ENCODE assay signal across 8 cellular contexts in genomic region chr12:43836455-43836989, GRCh38. TPM values are rescaled to one million over a fixed set of nuclear protein-coding genes. Genes with fewer than 3 reads are reported as not detected.
DNase-seq lines count a peak whose midpoint lies in the region; ATAC-seq and TF ChIP-seq lines count a peak whose summit lies in the region.

No MANE protein-coding gene starts in this region.

- H3K36me3 ChIP-seq in endodermal cell (ENCODE audit: control insufficient read depth, insufficient read depth, low read length) (no peaks in the 10 kb centered on the region), muscle layer of colon (ENCODE audit: insufficient read depth, low read length) (no peaks in the 10 kb centered on the region)

- H3K4me1 Mint-ChIP-seq in activated CD4-positive, alpha-beta T cell treated with anti-CD3 and anti-CD28 coated beads, Interleukin-2, amount 10 ng/mL, durations not matched to agents 7 days and 5 days = peaks cover 32% of the 10 kb centered on the region
- H3K4me1 Mint-ChIP-seq in endodermal cell = peaks cover 3% of the 10 kb centered on the region

- peak overlapping the region; percentile 66 for H3K4me3 Mint-ChIP-seq in activated CD4-positive, alpha-beta T cell treated with anti-CD3 and anti-CD28 coated beads, Interleukin-2, amount 10 ng/mL, durations not matched to agents 7 days and 5 days
- H3K4me3 Mint-ChIP-seq in endodermal cell = peak overlapping the region; percentile 59

- H3K9me3 ChIP-seq in endodermal cell (ENCODE audit: control insufficient read depth, low read length) = no peaks in the 10 kb centered on the region
- H3K9me3 ChIP-seq in muscle layer of colon (ENCODE audit: low read length) = no peaks in the 10 kb centered on the region

- TF ChIP-seq CTCF in endodermal cell (conservative IDR thresholded peaks at IDR 0.05) = no peak

- peak; percentile 22 for ATAC-seq in HG02870 (IDR thresholded peaks at IDR 0.05; ENCODE audit: unreplicated experiment)
- ATAC-seq in GM19328 (IDR thresholded peaks at IDR 0.05; ENCODE audit: unreplicated experiment) = no peak

- peak overlapping the region; percentile 83 for H3K4me3 ChIP-seq in endodermal cell (ENCODE audit: low read length)
- H3K4me3 ChIP-seq in muscle layer of colon (ENCODE audit: low read depth in 1 of 2, low read length in 2 of 2) = peak overlapping the region; percentile 78 to 86

- 22 to 83% methylated on average over 2 to 8 of the region's 10 CpGs for WGBS in endodermal cell (ENCODE audit: insufficient coverage in 1 of 2, insufficient read length in 1 of 2), 2 experiments

- peak overlapping the region; percentile 39 for H3K9ac ChIP-seq in endodermal cell (ENCODE audit: extremely low read depth, low read length, poor library complexity, severe bottlenecking)
- H3K9ac ChIP-seq in muscle layer of colon (ENCODE audit: low read length) = peak overlapping the region; percentile 37

- POLR2A ChIA-PET in activated CD4-positive, alpha-beta T cell treated with anti-CD3 and anti-CD28 coated beads, Interleukin-2, amount 10 ng/mL, durations not matched to agents 7 days and 5 days (lab: Charles Lee) = no interaction called here

- H3K27ac ChIP-seq in endodermal cell (ENCODE audit: low read depth, low read length) (no peak overlapping the region), muscle layer of colon (ENCODE audit: low read depth, low read length) (peak overlapping the region; percentile 87)

- H3K4me1 ChIP-seq in endodermal cell (ENCODE audit: control insufficient read depth, insufficient read depth, low read length) (no peaks in the 10 kb centered on the region), muscle layer of colon (ENCODE audit: insufficient read depth, low read length) (peaks cover 14% of the 10 kb centered on the region)

- DNase-seq in activated CD4-positive, alpha-beta T cell treated with anti-CD3 and anti-CD28 coated beads, Interleukin-2, amount 10 ng/mL, durations not matched to agents 7 days and 5 days = no peak
- no peak for DNase-seq in activated CD4-positive, alpha-beta T cell treated with anti-CD3 and anti-CD28 coated beads, Interleukin-2, amount 50 U/mL, for 48 hours
- DNase-seq in RPMI8226 = peak; percentile 22
- no peak for DNase-seq in endodermal cell
- DNase-seq in SKM-1 treated with dmso at 0.1 percent for 144 hours (lab: John Stamatoyannopoulos, UW; ENCODE audit: unreplicated experiment) = no peak

- no peaks in the 10 kb centered on the region for H3K9me3 Mint-ChIP-seq in activated CD4-positive, alpha-beta T cell treated with anti-CD3 and anti-CD28 coated beads, Interleukin-2, amount 10 ng/mL, durations not matched to agents 7 days and 5 days
- no peaks in the 10 kb centered on the region for H3K9me3 Mint-ChIP-seq in endodermal cell

- H3K36me3 Mint-ChIP-seq in activated CD4-positive, alpha-beta T cell treated with anti-CD3 and anti-CD28 coated beads, Interleukin-2, amount 10 ng/mL, durations not matched to agents 7 days and 5 days (ENCODE audit: low read depth) = no peaks in the 10 kb centered on the region
- H3K36me3 Mint-ChIP-seq in endodermal cell (ENCODE audit: low read depth) = no peaks in the 10 kb centered on the region

- CTCF ChIA-PET in activated CD4-positive, alpha-beta T cell treated with anti-CD3 and anti-CD28 coated beads, Interleukin-2, amount 10 ng/mL, durations not matched to agents 7 days and 5 days (lab: Charles Lee) = interaction anchor here (0.6 to 0.8 kb wide), 2 partner anchors 16 to 24 kb away, joined by 3 to 4 read pairs; no protein-coding TSS in a partner anchor

- H3K27me3 ChIP-seq in endodermal cell (ENCODE audit: control insufficient read depth, insufficient read depth, low read length, poor library complexity, severe bottlenecking) = peaks cover 31% of the 10 kb centered on the region
- H3K27me3 ChIP-seq in muscle layer of colon (ENCODE audit: control insufficient read depth in 1 of 2, insufficient read depth in 2 of 2, low read length in 2 of 2) = no peaks in the 10 kb centered on the region

- H3K27me3 Mint-ChIP-seq in activated CD4-positive, alpha-beta T cell treated with anti-CD3 and anti-CD28 coated beads, Interleukin-2, amount 10 ng/mL, durations not matched to agents 7 days and 5 days = peaks cover 15% of the 10 kb centered on the region
- peaks cover 38% of the 10 kb centered on the region for H3K27me3 Mint-ChIP-seq in endodermal cell (ENCODE audit: insufficient read depth)

- H3K27ac Mint-ChIP-seq in activated CD4-positive, alpha-beta T cell treated with anti-CD3 and anti-CD28 coated beads, Interleukin-2, amount 10 ng/mL, durations not matched to agents 7 days and 5 days = peak overlapping the region; percentile 71
- no peak overlapping the region for H3K27ac Mint-ChIP-seq in endodermal cell

RNA-seq across cellular contexts. Expression of gene TMEM117, which starts 0.6 kb away (rescaled TPM):
- under 1 TPM; 0.77 to 0.79 TPM for total RNA-seq in activated CD4-positive, alpha-beta T cell treated with anti-CD3 and anti-CD28 coated beads, Interleukin-2, amount 10 ng/mL, durations not matched to agents 7 days and 5 days
- total RNA-seq in endodermal cell = 1 to 10 TPM in 1 of 2 donors, under 1 TPM in 1; 0.79 to 1.4 TPM
- polyA plus RNA-seq in endodermal cell (2013, experiment 1 of 2) = 2.6 TPM
- polyA plus RNA-seq in endodermal cell (2013, experiment 2 of 2) = 3.1 TPM

RNA-seq across cellular contexts. Expression of gene TWF1, which starts 30.4 kb away (rescaled TPM):
- total RNA-seq in activated CD4-positive, alpha-beta T cell treated with anti-CD3 and anti-CD28 coated beads, Interleukin-2, amount 10 ng/mL, durations not matched to agents 7 days and 5 days = 10 to 100 TPM; 24.0 to 31.5 TPM
- total RNA-seq in endodermal cell = 10 to 100 TPM; 25.1 to 28.0 TPM
- polyA plus RNA-seq in endodermal cell (2013, experiment 1 of 2) = 50.2 TPM
- 48.9 TPM for polyA plus RNA-seq in endodermal cell (2013, experiment 2 of 2)
